Comparison of ENCODE assay signal across 8 cellular contexts in the genomic region with DNA sequence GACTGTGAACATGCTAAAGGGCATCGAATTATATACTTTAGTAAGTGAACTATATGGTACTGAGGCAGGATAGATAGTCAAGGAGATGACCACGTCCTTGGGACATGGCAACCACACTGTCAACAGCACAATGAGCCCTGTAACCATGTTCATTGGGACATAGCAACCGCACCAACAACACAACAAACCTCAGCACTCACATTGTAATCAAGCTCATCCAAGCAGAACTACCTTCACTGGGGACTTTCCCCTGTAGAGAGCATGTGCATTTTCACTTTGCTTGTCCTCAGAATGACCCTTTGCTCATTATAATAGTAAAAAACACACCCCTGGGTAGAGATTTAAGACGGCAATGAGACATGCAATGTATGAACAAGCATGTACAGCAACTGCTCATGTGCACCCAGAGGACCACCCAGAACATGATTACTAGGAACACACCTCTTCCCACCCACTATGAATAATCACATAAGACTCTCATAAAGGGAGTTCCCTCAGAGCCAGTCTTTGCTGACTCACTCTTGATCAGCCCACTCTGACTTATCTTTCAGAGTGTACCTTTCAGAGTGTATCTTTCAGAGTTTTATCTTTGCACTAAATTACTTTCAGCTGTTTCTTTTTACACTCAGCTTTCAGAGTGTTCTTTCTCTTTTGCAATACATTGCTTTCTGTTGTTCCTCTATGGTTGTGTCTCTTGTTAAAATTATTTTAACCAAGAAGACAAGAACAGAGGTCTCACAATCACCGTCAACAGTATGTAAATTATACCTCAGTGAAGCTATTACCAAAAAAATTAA. TPM values are rescaled to one million over a fixed set of nuclear protein-coding genes. Genes with fewer than 3 reads are reported as not detected.
DNase-seq lines count a peak whose midpoint lies in the region; ATAC-seq and TF ChIP-seq lines count a peak whose summit lies in the region.

No MANE protein-coding gene starts in this region.

- no peaks in the 10 kb centered on the region for H3K9me3 ChIP-seq in right atrium auricular region

- H3K27me3 ChIP-seq in right atrium auricular region = no peaks in the 10 kb centered on the region

- intact Hi-C loops in activated naive CD4-positive, alpha-beta T cell treated with anti-CD3 and anti-CD28 coated beads for 36 hours (cut with micrococcal nuclease) = loop anchor here (1.0 to 10.0 kb wide), 10 partner anchors 14 to 672 kb away; partner anchors contain the start of genes ATL3, PLAAT3 and PLAAT4

- ATAC-seq in GM19023 (IDR thresholded peaks at IDR 0.05; ENCODE audit: unreplicated experiment) (peak; percentile 74), HG03139 (IDR thresholded peaks at IDR 0.05; ENCODE audit: unreplicated experiment) (peak; percentile 80)

- peaks cover 41% of the 10 kb centered on the region for H3K4me1 Mint-ChIP-seq in activated naive CD4-positive, alpha-beta T cell treated with anti-CD3 and anti-CD28 coated beads for 36 hours (ENCODE audit: low read depth)

- no peaks in the 10 kb centered on the region for H3K9me3 Mint-ChIP-seq in activated naive CD4-positive, alpha-beta T cell treated with anti-CD3 and anti-CD28 coated beads for 36 hours

- peak overlapping the region; percentile 43 to 68 for H3K27ac ChIP-seq in right atrium auricular region

- H3K27ac Mint-ChIP-seq in activated naive CD4-positive, alpha-beta T cell treated with anti-CD3 and anti-CD28 coated beads for 36 hours = peak overlapping the region; percentile 79

- no peaks in the 10 kb centered on the region for H3K27me3 Mint-ChIP-seq in activated naive CD4-positive, alpha-beta T cell treated with anti-CD3 and anti-CD28 coated beads for 36 hours (ENCODE audit: low read depth)

- TF ChIP-seq CTCF in AG10803 (conservative IDR thresholded peaks at IDR 0.05; ENCODE audit: low read length) (no peak), right atrium auricular region (IDR thresholded peaks at IDR 0.05) (no peak)

- H3K4me1 ChIP-seq in right atrium auricular region = peaks cover 0 to 25% of the 10 kb centered on the region in 2 donors

- H3K4me3 ChIP-seq in AG10803 (ENCODE audit: low read length) (no peak overlapping the region), right atrium auricular region (no peak overlapping the region)

- no peaks in the 10 kb centered on the region for H3K36me3 Mint-ChIP-seq in activated naive CD4-positive, alpha-beta T cell treated with anti-CD3 and anti-CD28 coated beads for 36 hours (ENCODE audit: low read depth)

- H3K4me3 Mint-ChIP-seq in activated naive CD4-positive, alpha-beta T cell treated with anti-CD3 and anti-CD28 coated beads for 36 hours = peak overlapping the region; percentile 64

- DNase-seq in AG10803 (ENCODE audit: low read depth) (peak; percentile 49), OCI-M1 (lab: John Stamatoyannopoulos, UW) (peak; percentile 93), right atrium auricular region (ENCODE audit: low spot score) (peak; percentile 60), NCI-H345 treated with DMSO at 0.1 percent for 48 hours (lab: John Stamatoyannopoulos, UW; ENCODE audit: unreplicated experiment) (no peak)
- DNase-seq in activated naive CD4-positive, alpha-beta T cell treated with anti-CD3 and anti-CD28 coated beads for 36 hours = peak; percentile 73
- peak; percentile 72 for DNase-seq in stimulated activated CD4-positive, alpha-beta T cell treated with anti-CD3 and anti-CD28 coated beads, Interleukin-1b, Interleukin-23, amount 100 ng/mL, for 48 hours

- CTCF ChIA-PET in activated naive CD4-positive, alpha-beta T cell treated with anti-CD3 and anti-CD28 coated beads for 36 hours (lab: Charles Lee) = interaction anchor here (0.6 to 1.3 kb wide), 4 partner anchors 30 to 315 kb away, joined by 3 to 8 read pairs (median 4); partner anchors contain the start of gene PLAAT4

- H3K36me3 ChIP-seq in right atrium auricular region = no peaks in the 10 kb centered on the region

RNA-seq across cellular contexts. Expression of gene PLAAT2, which starts 4.1 kb away (rescaled TPM):
- total RNA-seq in activated naive CD4-positive, alpha-beta T cell treated with anti-CD3 and anti-CD28 coated beads for 36 hours = not detected
- total RNA-seq in right atrium auricular region = not detected

RNA-seq across cellular contexts. Expression of gene PLAAT4, which starts 30.6 kb away (rescaled TPM):
- 10 to 100 TPM; 16.1 to 16.6 TPM for total RNA-seq in activated naive CD4-positive, alpha-beta T cell treated with anti-CD3 and anti-CD28 coated beads for 36 hours
- total RNA-seq in right atrium auricular region = 10 to 100 TPM; 11.3 to 18.2 TPM

RNA-seq across cellular contexts. Expression of gene PLAAT3, which starts 47.0 kb away (rescaled TPM):
- total RNA-seq in activated naive CD4-positive, alpha-beta T cell treated with anti-CD3 and anti-CD28 coated beads for 36 hours = 1 to 10 TPM; 3.5 to 3.7 TPM
- total RNA-seq in right atrium auricular region = 100 to 1,000 TPM; 111 TPM

Comparison
In these comparisons a context has a peak if more than half of its experiments do, and no peak if none do; other contexts are left out.
1. RNA of gene PLAAT3, which starts 47.0 kb away (total RNA-seq): 111 TPM in right atrium auricular region; 3.5 to 3.7 TPM in activated naive CD4-positive, alpha-beta T cell treated with anti-CD3 and anti-CD28 coated beads for 36 hours; every median in the first group is over 10 times any median in the second.